Comparison of ENCODE assay signal across 15 cellular contexts in the genomic region with DNA sequence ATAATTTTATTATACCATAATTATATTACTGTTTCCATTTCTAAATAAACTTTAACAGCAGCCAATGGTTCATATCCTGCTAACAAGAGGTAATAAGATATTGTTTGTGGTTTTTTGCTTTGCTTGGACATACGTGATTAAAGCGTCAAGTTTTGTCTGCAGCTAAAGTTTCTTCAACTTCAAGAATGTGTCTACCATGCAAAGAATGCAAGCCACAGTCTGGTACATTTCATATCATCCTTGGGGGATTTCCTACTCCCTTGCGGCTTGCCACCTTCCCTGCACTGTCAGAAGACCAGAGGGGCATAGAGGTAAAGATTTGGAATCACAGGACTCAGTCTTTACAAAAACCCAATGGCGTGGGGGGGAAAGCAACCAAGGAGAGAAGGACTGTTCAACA.
DNase-seq lines count a peak whose midpoint lies in the region; ATAC-seq and TF ChIP-seq lines count a peak whose summit lies in the region.
"Had no signal": no experiment of that assay in that cellular context is flagged by ENCODE, and none has a peak within 500 bp of the region (broad histone marks: within the 10 kb centered on the region; RNA-seq: fewer than 3 reads in every experiment).

No MANE protein-coding gene starts in this region.

- POLR2A ChIA-PET in naive thymus-derived CD8-positive, alpha-beta T cell (lab: Charles Lee): no interaction called here

- H3K27me3 Mint-ChIP-seq in chondrocyte (ENCODE audit: low read depth) (no peaks in the 10 kb centered on the region), GM23338 (ENCODE audit: insufficient read depth, low read depth, poor library complexity) (no peaks in the 10 kb centered on the region)
- no peaks in the 10 kb centered on the region for H3K27me3 Mint-ChIP-seq in naive thymus-derived CD8-positive, alpha-beta T cell
- H3K27me3 Mint-ChIP-seq: CD4-positive, alpha-beta memory T cell had no signal

- H3K9me2 ChIP-seq in GM23338 (ENCODE audit: insufficient read depth): no peaks in the 10 kb centered on the region

- peak overlapping the region; percentile 96 for H3K27ac Mint-ChIP-seq in chondrocyte (ENCODE audit: unreplicated experiment)
- H3K27ac Mint-ChIP-seq in naive thymus-derived CD8-positive, alpha-beta T cell: peak overlapping the region in 1 of 10 donors; percentile 14
- no peak overlapping the region for H3K27ac Mint-ChIP-seq in GM23338
- no peak overlapping the region for H3K27ac Mint-ChIP-seq in activated naive CD4-positive, alpha-beta T cell treated with anti-CD3 and anti-CD28 coated beads, Interleukin-2, amount 50 U/mL, for 72 hours

- DNase-seq in AG09309 (ENCODE audit: low read depth) (peak; percentile 63), chondrocyte (ENCODE audit: low spot score) (no peak), GM23338 (ENCODE audit: low spot score) (no peak), NCI-H2171 treated with DMSO at 0.1 percent for 48 hours (lab: John Stamatoyannopoulos, UW) (no peak)
- no peak for DNase-seq in naive thymus-derived CD8-positive, alpha-beta T cell
- no peak for DNase-seq in activated naive CD4-positive, alpha-beta T cell treated with anti-CD3 and anti-CD28 coated beads, Interleukin-2, amount 50 U/mL, for 72 hours (ENCODE audit: low spot score in 2 of 2)
- DNase-seq: dorsolateral prefrontal cortex, heart right ventricle, midbrain, sigmoid colon, upper lobe of right lung, WERI-Rb-1 had no signal

- H3K4me2 ChIP-seq in KMS-11 (peak overlapping the region; percentile 98), GM23338 (no peak overlapping the region)

- H3K4me1 ChIP-seq in KMS-11 (ENCODE audit: low read depth, poor library complexity, severe bottlenecking) (peaks cover 97% of the 10 kb centered on the region), GM23338 (ENCODE audit: insufficient read depth) (peaks cover 44% of the 10 kb centered on the region)

- H4K20me1 ChIP-seq in KMS-11 (ENCODE audit: insufficient read depth) (no peaks in the 10 kb centered on the region), GM23338 (replicated peaks; ENCODE audit: insufficient read depth) (no peaks in the 10 kb centered on the region)

- H3K36me3 ChIP-seq in KMS-11 (ENCODE audit: insufficient read depth): no peaks in the 10 kb centered on the region
- H3K36me3 ChIP-seq in GM23338 (ENCODE audit: insufficient read depth): no peaks in the 10 kb centered on the region
- H3K36me3 ChIP-seq: heart right ventricle, sigmoid colon, upper lobe of right lung, WERI-Rb-1 had no signal

- H3K9ac ChIP-seq in KMS-11: peak overlapping the region; percentile 25; the same call in 1 of the 2 replicates

- H3K27me3 ChIP-seq in KMS-11 (ENCODE audit: insufficient read depth, low read depth) (no peaks in the 10 kb centered on the region), GM23338 (ENCODE audit: insufficient read depth) (no peaks in the 10 kb centered on the region)
- H3K27me3 ChIP-seq: dorsolateral prefrontal cortex, heart right ventricle, sigmoid colon, upper lobe of right lung had no signal

- no peaks in the 10 kb centered on the region for H3K36me3 Mint-ChIP-seq in chondrocyte (ENCODE audit: low read depth)
- no peaks in the 10 kb centered on the region for H3K36me3 Mint-ChIP-seq in naive thymus-derived CD8-positive, alpha-beta T cell
- no peaks in the 10 kb centered on the region for H3K36me3 Mint-ChIP-seq in GM23338 (ENCODE audit: low read depth)
- H3K36me3 Mint-ChIP-seq in activated naive CD4-positive, alpha-beta T cell treated with anti-CD3 and anti-CD28 coated beads, Interleukin-2, amount 50 U/mL, for 72 hours: no peaks in the 10 kb centered on the region
- H3K36me3 Mint-ChIP-seq: CD4-positive, alpha-beta memory T cell had no signal

- H3K4me3 Mint-ChIP-seq in chondrocyte (ENCODE audit: unreplicated experiment): peak overlapping the region; percentile 52
- no peak overlapping the region for H3K4me3 Mint-ChIP-seq in naive thymus-derived CD8-positive, alpha-beta T cell
- no peak overlapping the region for H3K4me3 Mint-ChIP-seq in GM23338
- H3K4me3 Mint-ChIP-seq: CD4-positive, alpha-beta memory T cell had no signal

- ATAC-seq in naive thymus-derived CD8-positive, alpha-beta T cell: peak; percentile 33 to 68
- ATAC-seq in GM23338 (no peak), GM18861 (IDR thresholded peaks at IDR 0.05; ENCODE audit: unreplicated experiment) (no peak)
- no peak for ATAC-seq in activated naive CD4-positive, alpha-beta T cell treated with anti-CD3 and anti-CD28 coated beads, Interleukin-2, amount 50 U/mL, for 72 hours
- ATAC-seq: heart right ventricle, upper lobe of right lung had no signal

- H2AFZ ChIP-seq in KMS-11 (ENCODE audit: low read depth) (no peak overlapping the region), GM23338 (no peak overlapping the region)

- H3K4me1 Mint-ChIP-seq in chondrocyte (ENCODE audit: low read depth) (peaks cover 81% of the 10 kb centered on the region), GM23338 (peaks cover 40% of the 10 kb centered on the region)
- peaks cover 30 to 69% (median 65%) of the 10 kb centered on the region in 4 donors for H3K4me1 Mint-ChIP-seq in naive thymus-derived CD8-positive, alpha-beta T cell

- no peak overlapping the region for H3K4me3 ChIP-seq in AG09309 (ENCODE audit: control insufficient read depth, low read depth, low read length)
- no peak overlapping the region for H3K4me3 ChIP-seq in KMS-11 (IDR thresholded peaks at IDR 0.05; ENCODE audit: insufficient read depth, low read depth, low read length)
- H3K4me3 ChIP-seq in GM23338: no peak overlapping the region
- H3K4me3 ChIP-seq: dorsolateral prefrontal cortex, heart right ventricle, sigmoid colon, upper lobe of right lung had no signal

- H3K9me3 Mint-ChIP-seq in chondrocyte (ENCODE audit: low read depth) (no peaks in the 10 kb centered on the region), GM23338 (no peaks in the 10 kb centered on the region)
- no peaks in the 10 kb centered on the region for H3K9me3 Mint-ChIP-seq in naive thymus-derived CD8-positive, alpha-beta T cell
- no peaks in the 10 kb centered on the region for H3K9me3 Mint-ChIP-seq in activated naive CD4-positive, alpha-beta T cell treated with anti-CD3 and anti-CD28 coated beads, Interleukin-2, amount 50 U/mL, for 72 hours
- H3K9me3 Mint-ChIP-seq: CD4-positive, alpha-beta memory T cell had no signal

- H3K79me2 ChIP-seq in KMS-11 (ENCODE audit: insufficient read depth, low read depth) (peaks cover 88% of the 10 kb centered on the region), GM23338 (replicated peaks; ENCODE audit: insufficient read depth) (peaks cover 86% of the 10 kb centered on the region)

- H3K27ac ChIP-seq in KMS-11: peak overlapping the region; percentile 81
- H3K27ac ChIP-seq in GM23338 (ENCODE audit: low read depth): no peak overlapping the region
- H3K27ac ChIP-seq: dorsolateral prefrontal cortex, heart right ventricle, sigmoid colon, upper lobe of right lung, WERI-Rb-1 had no signal

- no peak for TF ChIP-seq CTCF in AG09309 (IDR thresholded peaks at IDR 0.05; ENCODE audit: control insufficient read depth, insufficient read depth, low read depth, low read length, missing control alignments)
- no peak for TF ChIP-seq CTCF in KMS-11 (conservative IDR thresholded peaks at IDR 0.05; ENCODE audit: low read depth, low read length)
- no peak for TF ChIP-seq CTCF in chondrocyte (IDR thresholded peaks at IDR 0.05)
- no peak for TF ChIP-seq CTCF in GM23338 (conservative IDR thresholded peaks at IDR 0.05; ENCODE audit: low read depth in 2 of 2)

- no peaks in the 10 kb centered on the region for H3F3A ChIP-seq in GM23338 (replicated peaks; ENCODE audit: low read depth)

TF ChIP-seq in GM23338, 12 proteins besides CTCF, POLR2A, EP300 and RAD21:
- TF ChIP-seq EZH2 (IDR thresholded peaks at IDR 0.05; ENCODE audit: low read depth, unreplicated experiment) (no peak), EZH2phosphoT487 (IDR thresholded peaks at IDR 0.05; ENCODE audit: unreplicated experiment) (no peak)

Comparison
In these comparisons a context has a peak if more than half of its experiments do, and no peak if none do; other contexts are left out.
1. ATAC-seq: peak in naive thymus-derived CD8-positive, alpha-beta T cell (2 of 2); none in GM23338 (single experiment), activated naive CD4-positive, alpha-beta T cell treated with anti-CD3 and anti-CD28 coated beads, Interleukin-2, amount 50 U/mL, for 72 hours (0 of 2) and GM18861 (single experiment).